ENCODE assay signal across 8 cellular contexts in the genomic region with DNA sequence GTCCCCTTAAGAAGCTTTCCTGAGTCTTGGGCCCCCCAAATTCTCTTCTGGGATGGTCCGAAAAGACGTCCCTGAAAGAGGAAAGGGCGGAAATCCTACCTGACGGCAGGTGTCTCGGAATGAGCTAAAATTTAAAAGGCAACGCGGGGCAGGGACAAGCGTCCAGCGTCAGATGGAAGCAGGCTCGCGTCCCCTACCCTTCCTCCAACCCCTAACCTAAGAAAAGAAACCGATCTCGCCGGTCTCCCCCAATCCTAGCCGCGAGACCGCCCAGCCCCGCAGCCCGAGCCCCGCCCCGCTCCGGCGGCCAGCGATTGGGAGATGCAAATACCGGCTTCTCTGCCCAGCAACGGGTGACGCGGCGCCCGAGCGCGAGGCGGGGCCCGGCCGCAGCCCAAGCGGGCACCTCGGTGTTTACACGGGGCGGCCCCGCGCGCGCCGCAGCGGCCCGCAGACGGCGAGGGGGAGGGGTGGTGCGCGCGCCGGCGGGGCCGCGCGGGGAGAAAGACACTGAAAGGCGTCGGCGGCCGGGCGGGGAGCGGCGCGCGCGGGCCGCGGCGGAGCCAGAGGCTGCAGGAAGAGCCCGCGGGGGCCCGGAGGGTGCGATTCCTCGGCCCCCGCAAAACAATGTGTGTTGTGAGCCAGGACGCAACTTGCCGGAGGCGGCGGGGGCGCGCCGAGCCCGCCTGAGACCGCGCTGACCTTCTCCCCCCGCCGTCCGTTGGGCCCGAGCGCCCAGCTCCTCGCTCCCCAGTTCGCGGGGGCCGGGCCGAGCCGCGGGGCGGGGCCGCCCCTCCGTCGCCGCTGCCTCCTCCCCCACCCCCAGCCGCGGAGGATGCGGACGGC. TPM values are rescaled to one million over a fixed set of nuclear protein-coding genes. Genes with fewer than 3 reads are reported as not detected.
DNase-seq lines count a peak whose midpoint lies in the region; ATAC-seq and TF ChIP-seq lines count a peak whose summit lies in the region.

TSS of gene SOX12 (plus strand) at position 510 of the 846 bp plus-strand sequence. CDS start 373 bp downstream, outside the sequence.

- CTCF ChIA-PET in BJ (lab: Yijun Ruan, JAX), result interaction anchor here (0.8 to 1.4 kb wide), 5 partner anchors 14 to 59 kb away, joined by 3 to 4 read pairs (median 3); no protein-coding TSS in a partner anchor

- H3K36me3 ChIP-seq in BJ (ENCODE audit: control insufficient read depth, insufficient read depth, low read length), result peaks cover 1% of the 10 kb centered on the region; the same call in 1 of the 2 replicates

- peak within 1 kb of the TSS; percentile 93 for H3K27ac ChIP-seq in cingulate gyrus (ENCODE audit: low read depth, low read length)

- peak; percentile 62 for DNase-seq in BJ (ENCODE audit: low read depth)
- peak; percentile 96 to 97 for DNase-seq in NCI-H524 (lab: John Stamatoyannopoulos, UW)
- DNase-seq in activated CD4-positive, alpha-beta T cell treated with anti-CD3 and anti-CD28 coated beads for 4 hours, result peak; percentile 95 to 98
- DNase-seq in kidney tubule cell (ENCODE audit: low spot score), result peak; percentile 94
- peak; percentile 95 to 97 (median 96) for DNase-seq in stimulated activated CD4-positive, alpha-beta T cell treated with anti-CD3 and anti-CD28 coated beads, Interleukin-1b, Interleukin-23, amount 100 ng/mL, for 24 hours (ENCODE audit: low read depth in 4 of 4, low spot score in 1 of 4)

- peak; percentile 74 for ATAC-seq in GM19324 (IDR thresholded peaks at IDR 0.05; ENCODE audit: low FRiP score, unreplicated experiment)
- peak; percentile 59 for ATAC-seq in HG03457 (IDR thresholded peaks at IDR 0.05; ENCODE audit: unreplicated experiment)

- no peaks in the 10 kb centered on the region for H3K27me3 ChIP-seq in BJ (ENCODE audit: control insufficient read depth, insufficient read depth, low read length)

- peak within 1 kb of the TSS; percentile 85 for H3K4me3 ChIP-seq in BJ (ENCODE audit: low read depth, low read length)

- POLR2A ChIA-PET in BJ (lab: Charles Lee), result interaction anchor here (0.7 kb wide), 1 partner anchor 15 kb away, joined by 4 read pairs; no protein-coding TSS in a partner anchor

- TF ChIP-seq CTCF in BJ (IDR thresholded peaks at IDR 0.05; ENCODE audit: insufficient read depth, low read depth, low read length), result no peak

RNA-seq across cellular contexts. Expression of gene SOX12, which starts in this region (rescaled TPM):
- polyA plus RNA-seq in BJ (2011; rRNA removed), result 3.6 TPM in 2 replicates
- 2.7 and 4.4 TPM in 2 replicates for polyA minus RNA-seq in BJ (2011; rRNA and poly(A)+ RNA removed)

Comparison
In these comparisons a context has a peak if more than half of its experiments do, and no peak if none do; other contexts are left out.
1. Peak in every context shown above with its lines: DNase-seq, ATAC-seq, H3K4me3 ChIP-seq and H3K27ac ChIP-seq.